In genomic region chr4:99949999-99950912, GRCh38 we compare ENCODE assay signal across 9 cellular contexts. TPM values are rescaled to one million over a fixed set of nuclear protein-coding genes. Genes with fewer than 3 reads are reported as not detected.
DNase-seq lines count a peak whose midpoint lies in the region; ATAC-seq and TF ChIP-seq lines count a peak whose summit lies in the region.
"Had no signal": no experiment of that assay in that cellular context is flagged by ENCODE, and none has a peak within 500 bp of the region (broad histone marks: within the 10 kb centered on the region; RNA-seq: fewer than 3 reads in every experiment).

Gene H2AZ1, minus strand, starts transcription at chr4:99950275. Its CDS starts 105 bp downstream, at chr4:99950170.

- H3K27ac ChIP-seq in caudate nucleus (ENCODE audit: low read depth, low read length): peak within 1 kb of the TSS; percentile 87

- H3K4me3 ChIP-seq in AG09309 (ENCODE audit: control insufficient read depth, low read depth, low read length): peak within 1 kb of the TSS; percentile 89

- CTCF ChIA-PET in WTC11 (lab: Charles Lee): interaction anchor here (0.7 to 1.1 kb wide), 2 partner anchors 48 to 1332 kb away, joined by 3 to 4 read pairs; no protein-coding TSS in a partner anchor

- DNase-seq in AG09309 (ENCODE audit: low read depth) (peak; percentile 92), NCI-H226 (peak; percentile 95), WTC11 (ENCODE audit: low spot score) (peak; percentile 98), caudate nucleus (lab: John Stamatoyannopoulos, UW) (peak; percentile 78 to 100 (median 98)), immature natural killer cell (peak; percentile 93 to 95 (median 94)), smooth muscle cell of the brain vasculature (ENCODE audit: low read depth, low spot score) (peak; percentile 98)

- H3K27ac Mint-ChIP-seq in WTC11 (no peak within 1 kb of the TSS), immature natural killer cell (no peak within 1 kb of the TSS)
- H3K27ac Mint-ChIP-seq: T-helper 1 cell treated with Interleukin-12 subunit alpha and Interleukin-12 subunit beta and Interleukin-4 antibody, amounts not matched to agents 30 μg/mL and 1 μg/mL, for 36 hours had no signal

- H3K36me3 Mint-ChIP-seq in WTC11: peaks cover 3% of the 10 kb centered on the region; the same call in 1 of the 2 replicates
- no peaks in the 10 kb centered on the region for H3K36me3 Mint-ChIP-seq in immature natural killer cell

- POLR2A ChIA-PET in WTC11 (lab: Charles Lee): interaction anchor here (1.2 to 1.8 kb wide), 3 partner anchors 10 to 105 kb away, joined by 3 to 8 read pairs (median 6); partner anchors contain the start of gene LAMTOR3

- H3K4me1 Mint-ChIP-seq in WTC11 (peaks cover 6% of the 10 kb centered on the region), immature natural killer cell (peaks cover 8 to 23% of the 10 kb centered on the region in 2 donors)

- ATAC-seq in GM19023 (IDR thresholded peaks at IDR 0.05; ENCODE audit: unreplicated experiment) (peak; percentile 65), HG03196 (IDR thresholded peaks at IDR 0.05; ENCODE audit: unreplicated experiment) (peak; percentile 59), WTC11 (peak; percentile 65)

- TF ChIP-seq CTCF in AG09309 (IDR thresholded peaks at IDR 0.05; ENCODE audit: control insufficient read depth, insufficient read depth, low read depth, low read length, missing control alignments): no peak
- TF ChIP-seq CTCF in WTC11 (IDR thresholded peaks at IDR 0.05): no peak

- no peaks in the 10 kb centered on the region for H3K27me3 Mint-ChIP-seq in WTC11 (ENCODE audit: low read depth)
- H3K27me3 Mint-ChIP-seq in immature natural killer cell (ENCODE audit: low read depth in 3 of 3): peaks cover 4 to 12% (median 6%) of the 10 kb centered on the region in 3 donors

- no peaks in the 10 kb centered on the region for H3K9me3 Mint-ChIP-seq in WTC11
- no peaks in the 10 kb centered on the region for H3K9me3 Mint-ChIP-seq in immature natural killer cell
- H3K9me3 Mint-ChIP-seq: T-helper 1 cell treated with Interleukin-12 subunit alpha and Interleukin-12 subunit beta and Interleukin-4 antibody, amounts not matched to agents 30 μg/mL and 1 μg/mL, for 36 hours had no signal

- H3K4me3 Mint-ChIP-seq in WTC11 (no peak within 1 kb of the TSS), immature natural killer cell (no peak within 1 kb of the TSS)
- H3K4me3 Mint-ChIP-seq: T-helper 1 cell treated with Interleukin-12 subunit alpha and Interleukin-12 subunit beta and Interleukin-4 antibody, amounts not matched to agents 30 μg/mL and 1 μg/mL, for 36 hours had no signal

TF ChIP-seq in WTC11, 78 proteins besides CTCF, POLR2A, EP300 and RAD21 (continues in another document):
- TF ChIP-seq ZNF512 (CRISPR knock-in tag; IDR thresholded peaks at IDR 0.05; ENCODE audit: borderline replicate concordance) (no peak), PRDM15 (CRISPR knock-in tag; IDR thresholded peaks at IDR 0.05) (peak; percentile 59), ZNF219 (CRISPR knock-in tag; IDR thresholded peaks at IDR 0.05; ENCODE audit: borderline replicate concordance) (no peak), CDX4 (CRISPR knock-in tag; IDR thresholded peaks at IDR 0.05; ENCODE audit: borderline replicate concordance) (no peak), ZMAT4 (CRISPR knock-in tag; IDR thresholded peaks at IDR 0.05) (peak; percentile 78), ZNF281 (CRISPR knock-in tag; IDR thresholded peaks at IDR 0.05) (0 out of 2 replicates have a peak, but pooled peaks have one; percentile 44), PRRX2 (CRISPR knock-in tag; IDR thresholded peaks at IDR 0.05) (peak; percentile 60; the same call in 1 of the 2 replicates), CREM (CRISPR knock-in tag; IDR thresholded peaks at IDR 0.05) (0 out of 2 replicates have a peak, but pooled peaks have one; percentile 50), NFE2L1 (CRISPR knock-in tag; IDR thresholded peaks at IDR 0.05) (0 out of 2 replicates have a peak, but pooled peaks have one; percentile 25), NFYB (CRISPR knock-in tag; conservative IDR thresholded peaks at IDR 0.05; ENCODE audit: low read depth) (peak; percentile 82), FOXJ3 (CRISPR knock-in tag; IDR thresholded peaks at IDR 0.05; ENCODE audit: borderline replicate concordance) (no peak), USF1 (CRISPR knock-in tag; IDR thresholded peaks at IDR 0.05) (peak; percentile 94), ZNF671 (CRISPR knock-in tag; IDR thresholded peaks at IDR 0.05) (no peak)

RNA-seq across cellular contexts. Expression of gene H2AZ1, which starts in this region (rescaled TPM):
- total RNA-seq in WTC11 (2021): 657 to 684 TPM (median 668 TPM) in 3 replicates
- 100 to 1,000 TPM; 375 to 574 (median 414) TPM for polyA plus RNA-seq in immature natural killer cell

Comparison
In these comparisons a context has a peak if more than half of its experiments do, and no peak if none do; other contexts are left out.
1. Peak in every context shown above with its lines: DNase-seq, ATAC-seq, H3K4me3 ChIP-seq and H3K27ac ChIP-seq.